In genomic region chr10:37269554-37270256, GRCh38 we compare ENCODE assay signal across 24 cellular contexts.
DNase-seq lines count a peak whose midpoint lies in the region; ATAC-seq, FAIRE-seq and TF ChIP-seq lines count a peak whose summit lies in the region.
"Had no signal": no experiment of that assay in that cellular context is flagged by ENCODE, and none has a peak within 500 bp of the region (broad histone marks: within the 10 kb centered on the region; RNA-seq: fewer than 3 reads in every experiment).

No MANE protein-coding gene starts in this region.

- peaks cover 12% of the 10 kb centered on the region; the same call in 2 of the 3 replicates for H3K4me1 ChIP-seq in A549
- no peaks in the 10 kb centered on the region for H3K4me1 ChIP-seq in HUES48 (ENCODE audit: control insufficient read depth, insufficient read depth, low read length)
- H3K4me1 ChIP-seq in PC-3 (ENCODE audit: insufficient read depth, low read length): 0 out of 2 replicates have a peak, but pooled peaks cover 6% of the 10 kb centered on the region
- H3K4me1 ChIP-seq in parathyroid adenoma: no peaks in the 10 kb centered on the region

- ATAC-seq in A549 (peak in 1 of 2 experiments; percentile 72; a peak in 3 of 6 replicates), PC-3 (peak; percentile 80), GM18870 (IDR thresholded peaks at IDR 0.05; ENCODE audit: unreplicated experiment) (no peak), Right ventricle myocardium superior (ENCODE audit: poor library complexity) (no peak)
- ATAC-seq: T-cell had no signal

- H3K27me3 ChIP-seq in HUES48 (ENCODE audit: control insufficient read depth, insufficient read depth, low read length): no peaks in the 10 kb centered on the region
- H3K27me3 ChIP-seq in PC-3 (ENCODE audit: low read length): no peaks in the 10 kb centered on the region
- no peaks in the 10 kb centered on the region for H3K27me3 ChIP-seq in parathyroid adenoma (ENCODE audit: control insufficient read depth, insufficient read depth, low read length)

- H2AFZ ChIP-seq in PC-3 (ENCODE audit: low read length): no peak overlapping the region
- no peak overlapping the region for H2AFZ ChIP-seq in parathyroid adenoma

- H3K27ac ChIP-seq in A549: peak overlapping the region in 1 of 2 experiments; percentile 9; a peak in 1 of 6 replicates
- H3K27ac ChIP-seq in HUES48 (ENCODE audit: low read depth, low read length): no peak overlapping the region
- no peak overlapping the region for H3K27ac ChIP-seq in PC-3 (ENCODE audit: low read length)
- H3K27ac ChIP-seq in parathyroid adenoma: no peak overlapping the region

- FAIRE-seq in A549 (lab: Jason Lieb, UNC): no peak
- FAIRE-seq: GM12892, H54 had no signal

- TF ChIP-seq CTCF in A549 (IDR thresholded peaks at IDR 0.05): no peak
- TF ChIP-seq CTCF in PC-3 (conservative IDR thresholded peaks at IDR 0.05; ENCODE audit: low read depth, low read length): no peak
- no peak for TF ChIP-seq CTCF in parathyroid adenoma (IDR thresholded peaks at IDR 0.05)

- no peak overlapping the region for H3K4me3 ChIP-seq in A549
- 0 out of 2 replicates have a peak overlapping the region, but pooled peaks have one; percentile 16 for H3K4me3 ChIP-seq in HUES48 (ENCODE audit: low read depth, low read length)
- H3K4me3 ChIP-seq in PC-3 (ENCODE audit: low read length): no peak overlapping the region
- H3K4me3 ChIP-seq in parathyroid adenoma (ENCODE audit: low read depth, low read length): no peak overlapping the region

- DNase-seq in A549 (ENCODE audit: low read depth in 1 of 2, low spot score in 1 of 2) (peak in 1 of 2 experiments; percentile 64), PC-3 (peak; percentile 45), Right ventricle myocardium superior (no peak), UCSD-AML1 (lab: John Stamatoyannopoulos, UW; ENCODE audit: unreplicated experiment) (no peak)
- DNase-seq: Calu3; DMS79 treated with DMSO at 0.1 percent for 48 hours; GF-D8; IMR-90; KG1; NCI-H1092; NCI-H1417 treated with DMSO at 0.1 percent for 48 hours; NCI-H1694 treated with DMSO at 0.1 percent for 48 hours; NCI-H2081; NCI-H345; NCI-H510A treated with DMSO at 0.1 percent for 48 hours; NK-92 treated with Interleukin-12 subunit alpha and Interleukin-12 subunit beta, amount 100 ng/mL, for 24 hours; RPMI8226; SHP77; T-cell had no signal

- TF ChIP-seq EP300 in A549 (IDR thresholded peaks at IDR 0.05): no peak

- no TSS peak for BruUV-seq in PC-3 (replicated peaks; lab: Mats Ljungman, UMichigan)

- H3K9me3 ChIP-seq in A549 (no peaks in the 10 kb centered on the region; the same call in 2 of the 3 replicates), HUES48 (ENCODE audit: control insufficient read depth, insufficient read depth, low read length) (peaks cover 78% of the 10 kb centered on the region), PC-3 (ENCODE audit: low read length) (no peaks in the 10 kb centered on the region), parathyroid adenoma (ENCODE audit: control insufficient read depth, low read length) (no peaks in the 10 kb centered on the region)

- CTCF ChIA-PET in A549 (lab: Yijun Ruan, JAX) (interaction anchor here (1.4 kb wide), 1 partner anchor 1634 kb away, joined by 3 read pairs; no protein-coding TSS in a partner anchor), PC-3 (lab: Charles Lee) (interaction anchor here (0.8 to 1.2 kb wide), 2 partner anchors 389 to 1656 kb away, joined by 3 read pairs; no protein-coding TSS in a partner anchor)

- TF ChIP-seq RAD21 in A549 (conservative IDR thresholded peaks at IDR 0.05 in 1 of 2, IDR thresholded peaks at IDR 0.05 in 1 of 2): no peak

- no peaks in the 10 kb centered on the region for H3F3A ChIP-seq in PC-3 (ENCODE audit: low read length, unreplicated experiment)

- H3K9ac ChIP-seq in HUES48 (ENCODE audit: low read depth, low read length): no peak overlapping the region
- no peak overlapping the region for H3K9ac ChIP-seq in PC-3 (ENCODE audit: low read length)
- H3K9ac ChIP-seq in parathyroid adenoma: no peak overlapping the region

- H3K4me2 ChIP-seq in A549 (0 out of 3 replicates have a peak overlapping the region, but pooled peaks have one; percentile 18), PC-3 (ENCODE audit: low read length) (no peak overlapping the region), parathyroid adenoma (ENCODE audit: low read length) (peak overlapping the region; percentile 23)

- POLR2A ChIA-PET in A549 (lab: Yijun Ruan, JAX): no interaction called here
- POLR2A ChIA-PET in PC-3 (lab: Charles Lee; ENCODE audit: unreplicated experiment): interaction anchor here (0.6 kb wide), 1 partner anchor 29 kb away, joined by 3 read pairs; no protein-coding TSS in a partner anchor

- no peaks in the 10 kb centered on the region for H3K9me2 ChIP-seq in PC-3 (replicated peaks; ENCODE audit: low read length)

- TF ChIP-seq POLR2A in A549 (IDR thresholded peaks at IDR 0.05; ENCODE audit: low read length): no peak

- H4K20me1 ChIP-seq in PC-3 (ENCODE audit: low read length): no peaks in the 10 kb centered on the region

- H3K36me3 ChIP-seq in HUES48 (ENCODE audit: control insufficient read depth, insufficient read depth, low read length): no peaks in the 10 kb centered on the region
- H3K36me3 ChIP-seq in PC-3 (ENCODE audit: low read depth, low read length): no peaks in the 10 kb centered on the region
- no peaks in the 10 kb centered on the region for H3K36me3 ChIP-seq in parathyroid adenoma (ENCODE audit: control insufficient read depth, insufficient read depth, low read length)

- WGBS in A549 (ENCODE audit: missing lambda C conversion rate): 43% methylated on average over 5 of the region's 5 CpGs

- no peaks in the 10 kb centered on the region for H3K79me2 ChIP-seq in PC-3 (ENCODE audit: low read length)
- no peaks in the 10 kb centered on the region for H3K79me2 ChIP-seq in parathyroid adenoma

- intact Hi-C loops in PC-3 (cut with micrococcal nuclease) (loop anchor here (5.0 kb wide), 1 partner anchor 228 kb away; no protein-coding TSS in a partner anchor), Right ventricle myocardium superior (cut with DNase I) (no loop called here)

TF ChIP-seq in A549, 52 proteins besides CTCF, POLR2A, EP300 and RAD21:
- peak; percentile 65 for TF ChIP-seq MAX (IDR thresholded peaks at IDR 0.05)
- TF ChIP-seq CEBPB (IDR thresholded peaks at IDR 0.05): no peak
TF ChIP-seq in A549: peak in this region for 1.
